Comparison of ENCODE assay signal across 10 cellular contexts in the genomic region with DNA sequence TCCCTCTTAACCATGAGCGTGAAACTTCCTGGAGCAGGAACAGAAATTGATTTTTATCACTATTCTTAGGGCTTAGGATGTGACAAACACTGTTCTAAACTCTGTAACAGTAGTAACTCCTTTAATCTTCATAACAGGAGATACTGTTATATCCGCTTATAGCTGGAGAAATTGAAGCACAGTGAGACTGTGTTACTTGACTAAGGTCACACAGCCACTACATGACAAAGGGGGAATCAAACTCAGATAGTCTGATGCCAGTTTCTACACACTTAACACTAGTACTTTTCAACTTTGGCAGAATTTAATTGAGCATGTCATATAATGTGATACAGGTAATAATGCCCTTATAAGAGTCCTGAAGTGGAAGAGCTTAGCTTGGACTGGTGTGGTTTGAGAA. TPM values are rescaled to one million over a fixed set of nuclear protein-coding genes. Genes with fewer than 3 reads are reported as not detected.
DNase-seq lines count a peak whose midpoint lies in the region; ATAC-seq and TF ChIP-seq lines count a peak whose summit lies in the region.
"Had no signal": no experiment of that assay in that cellular context is flagged by ENCODE, and none has a peak within 500 bp of the region (broad histone marks: within the 10 kb centered on the region; RNA-seq: fewer than 3 reads in every experiment).

No MANE protein-coding gene starts in this region.

- TF ChIP-seq RAD21 in SK-N-SH (IDR thresholded peaks at IDR 0.05; ENCODE audit: low read length): no peak

- H3K79me2 ChIP-seq in SK-N-SH (ENCODE audit: insufficient read depth) (peaks cover 11% of the 10 kb centered on the region; the same call in 1 of the 2 replicates), parathyroid adenoma (no peaks in the 10 kb centered on the region)

- H3K4me3 ChIP-seq in SK-N-SH (ENCODE audit: low read depth in 2 of 2, low read length in 1 of 2) (no peak overlapping the region), parathyroid adenoma (ENCODE audit: low read depth, low read length) (no peak overlapping the region)

- peaks cover 6% of the 10 kb centered on the region for H3F3A ChIP-seq in SK-N-SH (replicated peaks; ENCODE audit: insufficient read depth)

- no peaks in the 10 kb centered on the region for H3K9me3 ChIP-seq in SK-N-SH
- no peaks in the 10 kb centered on the region for H3K9me3 ChIP-seq in parathyroid adenoma (ENCODE audit: control insufficient read depth, low read length)
- H3K9me3 ChIP-seq: lower lobe of right lung, SJSA1 had no signal

- H2AFZ ChIP-seq in SK-N-SH (ENCODE audit: low read depth): peak overlapping the region; percentile 81; the same call in 1 of the 2 replicates
- H2AFZ ChIP-seq in parathyroid adenoma: peak overlapping the region; percentile 71

- H3K4me2 ChIP-seq in SK-N-SH (no peak overlapping the region), parathyroid adenoma (ENCODE audit: low read length) (no peak overlapping the region)

- peaks cover 6 to 9% (median 6%) of the 10 kb centered on the region in 3 donors for H3K4me1 Mint-ChIP-seq in IgD-negative memory B cell
- H3K4me1 Mint-ChIP-seq in effector memory CD8-positive, alpha-beta T cell (ENCODE audit: low read depth in 2 of 2): peaks cover 13 to 29% of the 10 kb centered on the region in 2 donors

- CTCF ChIA-PET in SK-N-SH (lab: Yijun Ruan, JAX): interaction anchor here (0.8 kb wide), 1 partner anchor 84 kb away, joined by 3 read pairs; no protein-coding TSS in a partner anchor

- H3K9ac ChIP-seq in SK-N-SH (no peak overlapping the region), parathyroid adenoma (no peak overlapping the region)

- H3K36me3 Mint-ChIP-seq in IgD-negative memory B cell: peaks cover 10% of the 10 kb centered on the region
- H3K36me3 Mint-ChIP-seq in effector memory CD8-positive, alpha-beta T cell (ENCODE audit: insufficient read depth): peaks cover 37% of the 10 kb centered on the region

- no peak for TF ChIP-seq EP300 in SK-N-SH (IDR thresholded peaks at IDR 0.05; ENCODE audit: borderline replicate concordance in 1 of 2, low read depth in 1 of 2, low read length in 1 of 2)

- peak overlapping the region; percentile 3 to 79 (median 60) for H3K4me3 Mint-ChIP-seq in IgD-negative memory B cell
- peak overlapping the region; percentile 29 to 53 for H3K4me3 Mint-ChIP-seq in effector memory CD8-positive, alpha-beta T cell

- H3K27me3 Mint-ChIP-seq in IgD-negative memory B cell: no peaks in the 10 kb centered on the region
- H3K27me3 Mint-ChIP-seq in effector memory CD8-positive, alpha-beta T cell: no peaks in the 10 kb centered on the region

- H3K4me1 ChIP-seq in SK-N-SH (ENCODE audit: control insufficient read depth in 1 of 2, insufficient read depth in 2 of 2, low read depth in 1 of 2, low read length in 1 of 2): peaks cover 0 to 5% of the 10 kb centered on the region in 2 experiments; a peak in 3 of 4 replicates
- no peaks in the 10 kb centered on the region for H3K4me1 ChIP-seq in parathyroid adenoma

- H4K20me1 ChIP-seq in SK-N-SH (ENCODE audit: insufficient read depth): no peaks in the 10 kb centered on the region

- 66% methylated on average over 2 of the region's 2 CpGs for WGBS in SK-N-SH (ENCODE audit: low lambda C conversion rate)

- peak overlapping the region in 1 of 3 donors; percentile 82 for H3K27ac Mint-ChIP-seq in IgD-negative memory B cell
- peak overlapping the region in 1 of 2 donors; percentile 56 for H3K27ac Mint-ChIP-seq in effector memory CD8-positive, alpha-beta T cell

- intact Hi-C loops in sciatic nerve (cut with DNase I): no loop called here

- POLR2A ChIA-PET in SK-N-SH (lab: Yijun Ruan, JAX): no interaction called here

- no peak for TF ChIP-seq CTCF in SK-N-SH (IDR thresholded peaks at IDR 0.05)
- TF ChIP-seq CTCF in parathyroid adenoma (IDR thresholded peaks at IDR 0.05): no peak

- H3K27me3 ChIP-seq in SK-N-SH (ENCODE audit: insufficient read depth): no peaks in the 10 kb centered on the region
- no peaks in the 10 kb centered on the region for H3K27me3 ChIP-seq in parathyroid adenoma (ENCODE audit: control insufficient read depth, insufficient read depth, low read length)
- H3K27me3 ChIP-seq: SJSA1 had no signal

- no peaks in the 10 kb centered on the region for H3K9me2 ChIP-seq in SK-N-SH

- no peak for ATAC-seq in SK-N-SH treated with all-trans-retinoic acid at 6 μM for 48 hours
- ATAC-seq in effector memory CD8-positive, alpha-beta T cell (replicated peaks): no peak
- no peak for ATAC-seq in GM18861 (IDR thresholded peaks at IDR 0.05; ENCODE audit: unreplicated experiment)
- no peak for ATAC-seq in sciatic nerve

- peaks cover 11 to 22% of the 10 kb centered on the region in 2 experiments for H3K36me3 ChIP-seq in SK-N-SH (replicated peaks in 1 of 2; ENCODE audit: control insufficient read depth in 1 of 2, insufficient read depth in 2 of 2, low read length in 1 of 2)
- no peaks in the 10 kb centered on the region for H3K36me3 ChIP-seq in parathyroid adenoma (ENCODE audit: control insufficient read depth, insufficient read depth, low read length)

- DNase-seq in SK-N-SH (no peak), sciatic nerve (ENCODE audit: low spot score) (no peak), globus pallidus (ENCODE audit: low spot score) (no peak)
- DNase-seq in effector memory CD8-positive, alpha-beta T cell: no peak

- H3K27ac ChIP-seq in SK-N-SH (ENCODE audit: low read depth in 2 of 2, low read length in 1 of 2) (no peak overlapping the region), parathyroid adenoma (peak overlapping the region; percentile 63)
- H3K27ac ChIP-seq: SJSA1 had no signal

- peaks cover 0 to 5% (median 2%) of the 10 kb centered on the region in 3 donors for H3K9me3 Mint-ChIP-seq in IgD-negative memory B cell
- no peaks in the 10 kb centered on the region for H3K9me3 Mint-ChIP-seq in effector memory CD8-positive, alpha-beta T cell

TF ChIP-seq in SK-N-SH, 30 proteins besides CTCF, POLR2A, EP300 and RAD21 (continues in another document):
- TF ChIP-seq FOXM1 (IDR thresholded peaks at IDR 0.05; ENCODE audit: low read depth) (no peak), TAF1 (IDR thresholded peaks at IDR 0.05; ENCODE audit: borderline replicate concordance, low read depth, low read length) (no peak), TEAD4 (IDR thresholded peaks at IDR 0.05; ENCODE audit: borderline replicate concordance, insufficient read depth) (no peak), TCF12 (IDR thresholded peaks at IDR 0.05) (no peak)
- TF ChIP-seq, protein P1, sequence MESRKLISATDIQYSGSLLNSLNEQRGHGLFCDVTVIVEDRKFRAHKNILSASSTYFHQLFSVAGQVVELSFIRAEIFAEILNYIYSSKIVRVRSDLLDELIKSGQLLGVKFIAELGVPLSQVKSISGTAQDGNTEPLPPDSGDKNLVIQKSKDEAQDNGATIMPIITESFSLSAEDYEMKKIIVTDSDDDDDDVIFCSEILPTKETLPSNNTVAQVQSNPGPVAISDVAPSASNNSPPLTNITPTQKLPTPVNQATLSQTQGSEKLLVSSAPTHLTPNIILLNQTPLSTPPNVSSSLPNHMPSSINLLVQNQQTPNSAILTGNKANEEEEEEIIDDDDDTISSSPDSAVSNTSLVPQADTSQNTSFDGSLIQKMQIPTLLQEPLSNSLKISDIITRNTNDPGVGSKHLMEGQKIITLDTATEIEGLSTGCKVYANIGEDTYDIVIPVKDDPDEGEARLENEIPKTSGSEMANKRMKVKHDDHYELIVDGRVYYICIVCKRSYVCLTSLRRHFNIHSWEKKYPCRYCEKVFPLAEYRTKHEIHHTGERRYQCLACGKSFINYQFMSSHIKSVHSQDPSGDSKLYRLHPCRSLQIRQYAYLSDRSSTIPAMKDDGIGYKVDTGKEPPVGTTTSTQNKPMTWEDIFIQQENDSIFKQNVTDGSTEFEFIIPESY (IDR thresholded peaks at IDR 0.05; ENCODE audit: borderline replicate concordance, low read depth): no peak

TF ChIP-seq in SK-N-SH treated with all-trans-retinoic acid at 6 μM for 48 hours, 23 proteins besides CTCF, POLR2A, EP300 and RAD21:
- TF ChIP-seq ZNF8 (CRISPR knock-in tag; IDR thresholded peaks at IDR 0.05): no peak
- TF ChIP-seq, protein P2, sequence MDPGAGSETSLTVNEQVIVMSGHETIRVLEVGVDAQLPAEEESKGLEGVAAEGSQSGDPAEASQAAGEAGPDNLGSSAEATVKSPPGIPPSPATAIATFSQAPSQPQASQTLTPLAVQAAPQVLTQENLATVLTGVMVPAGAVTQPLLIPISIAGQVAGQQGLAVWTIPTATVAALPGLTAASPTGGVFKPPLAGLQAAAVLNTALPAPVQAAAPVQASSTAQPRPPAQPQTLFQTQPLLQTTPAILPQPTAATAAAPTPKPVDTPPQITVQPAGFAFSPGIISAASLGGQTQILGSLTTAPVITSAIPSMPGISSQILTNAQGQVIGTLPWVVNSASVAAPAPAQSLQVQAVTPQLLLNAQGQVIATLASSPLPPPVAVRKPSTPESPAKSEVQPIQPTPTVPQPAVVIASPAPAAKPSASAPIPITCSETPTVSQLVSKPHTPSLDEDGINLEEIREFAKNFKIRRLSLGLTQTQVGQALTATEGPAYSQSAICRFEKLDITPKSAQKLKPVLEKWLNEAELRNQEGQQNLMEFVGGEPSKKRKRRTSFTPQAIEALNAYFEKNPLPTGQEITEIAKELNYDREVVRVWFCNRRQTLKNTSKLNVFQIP (CRISPR knock-in tag; IDR thresholded peaks at IDR 0.05; ENCODE audit: borderline replicate concordance, low read depth): no peak
- TF ChIP-seq OSR1 (CRISPR knock-in tag; IDR thresholded peaks at IDR 0.05): no peak

RNA-seq across cellular contexts. Expression of a gene that starts 0.8 kb away (rescaled TPM):
- polyA plus RNA-seq in SK-N-SH (2012; rRNA removed) (3.5 and 3.9 TPM in 2 replicates), IgD-negative memory B cell (13.3 TPM)
- 4.0 and 4.5 TPM in 2 replicates for polyA plus RNA-seq in SK-N-SH (2012; cell fraction: cytosol; rRNA removed)
- polyA plus RNA-seq in SK-N-SH (2012; cell fraction: nucleus; rRNA removed): 9.5 and 9.7 TPM in 2 replicates
- 28.1 TPM for total RNA-seq in sciatic nerve
